In genomic region chr11:130278151-130278550, GRCh38 we compare ENCODE assay signal across 15 cellular contexts. TPM values are rescaled to one million over a fixed set of nuclear protein-coding genes. Genes with fewer than 3 reads are reported as not detected.
DNase-seq lines count a peak whose midpoint lies in the region; ATAC-seq and TF ChIP-seq lines count a peak whose summit lies in the region.
"Had no signal": no experiment of that assay in that cellular context is flagged by ENCODE, and none has a peak within 500 bp of the region (broad histone marks: within the 10 kb centered on the region; RNA-seq: fewer than 3 reads in every experiment).

No MANE protein-coding gene starts in this region.

- TF ChIP-seq CTCF in GM13976 (IDR thresholded peaks at IDR 0.05; ENCODE audit: borderline replicate concordance, control extremely low read depth, extremely low read depth, insufficient read depth, missing control alignments) = no peak
- no peak for TF ChIP-seq CTCF in left lung (IDR thresholded peaks at IDR 0.05)

- H3K27me3 Mint-ChIP-seq in activated T-helper 1 cell treated with anti-CD3 and anti-CD28 coated beads, Interleukin-12 subunit alpha, Interleukin-12 subunit beta, Interleukin-2, Interleukin-4 antibody, amounts not matched to agents 30 ng/mL and 10 ng/mL and 1 ng/mL, durations not matched to agents 14 hours and 24 hours and 36 hours (ENCODE audit: insufficient read depth) = no peaks in the 10 kb centered on the region
- H3K27me3 Mint-ChIP-seq: B cell had no signal

- peak overlapping the region; percentile 7 for H3K4me3 Mint-ChIP-seq in activated T-helper 1 cell treated with anti-CD3 and anti-CD28 coated beads, Interleukin-12 subunit alpha, Interleukin-12 subunit beta, Interleukin-2, Interleukin-4 antibody, amounts not matched to agents 30 ng/mL and 10 ng/mL and 1 ng/mL, durations not matched to agents 14 hours and 24 hours and 36 hours
- H3K4me3 Mint-ChIP-seq: B cell; stimulated activated effector memory CD8-positive, alpha-beta T cell treated with anti-CD3 and anti-CD28 coated beads, Interleukin-12 subunit alpha, Interleukin-12 subunit beta, amount 100 ng/mL, for 72 hours had no signal

- H3K27ac ChIP-seq in left lung = no peak overlapping the region

- in situ Hi-C loops in GM13976 (cut with MboI; ENCODE audit: low sequenced_read_pairs, unreplicated experiment) = no loop called here

- H3K4me3 ChIP-seq in left lung = no peak overlapping the region

- H3K27me3 ChIP-seq in left lung = no peaks in the 10 kb centered on the region

- no peaks in the 10 kb centered on the region for H3K36me3 ChIP-seq in left lung

- H3K9me3 ChIP-seq in left lung = peaks cover 0 to 17% of the 10 kb centered on the region in 2 donors

- H3K36me3 Mint-ChIP-seq in activated T-helper 1 cell treated with anti-CD3 and anti-CD28 coated beads, Interleukin-12 subunit alpha, Interleukin-12 subunit beta, Interleukin-2, Interleukin-4 antibody, amounts not matched to agents 30 ng/mL and 10 ng/mL and 1 ng/mL, durations not matched to agents 14 hours and 24 hours and 36 hours (ENCODE audit: low read depth) = peaks cover 21% of the 10 kb centered on the region
- H3K36me3 Mint-ChIP-seq: stimulated activated effector memory CD8-positive, alpha-beta T cell treated with anti-CD3 and anti-CD28 coated beads, Interleukin-12 subunit alpha, Interleukin-12 subunit beta, amount 100 ng/mL, for 72 hours had no signal

- H3K27ac Mint-ChIP-seq in activated T-helper 1 cell treated with anti-CD3 and anti-CD28 coated beads, Interleukin-12 subunit alpha, Interleukin-12 subunit beta, Interleukin-2, Interleukin-4 antibody, amounts not matched to agents 30 ng/mL and 10 ng/mL and 1 ng/mL, durations not matched to agents 14 hours and 24 hours and 36 hours = no peak overlapping the region
- H3K27ac Mint-ChIP-seq: B cell; stimulated activated effector memory CD8-positive, alpha-beta T cell treated with anti-CD3 and anti-CD28 coated beads, Interleukin-12 subunit alpha, Interleukin-12 subunit beta, amount 100 ng/mL, for 72 hours had no signal

- H3K9me3 Mint-ChIP-seq in activated T-helper 1 cell treated with anti-CD3 and anti-CD28 coated beads, Interleukin-12 subunit alpha, Interleukin-12 subunit beta, Interleukin-2, Interleukin-4 antibody, amounts not matched to agents 30 ng/mL and 10 ng/mL and 1 ng/mL, durations not matched to agents 14 hours and 24 hours and 36 hours = peaks cover 9% of the 10 kb centered on the region

- DNase-seq in GM13976 (ENCODE audit: low spot score) = peak; percentile 32
- no peak for DNase-seq in activated T-helper 1 cell treated with anti-CD3 and anti-CD28 coated beads, Interleukin-12 subunit alpha, Interleukin-12 subunit beta, Interleukin-2, Interleukin-4 antibody, amounts not matched to agents 30 ng/mL and 10 ng/mL and 1 ng/mL, durations not matched to agents 14 hours and 24 hours and 36 hours (ENCODE audit: low spot score)
- no peak for DNase-seq in left lung
- no peak for DNase-seq in middle frontal gyrus (ENCODE audit: extremely low spot score, low spot score)
- DNase-seq in nucleus accumbens (lab: John Stamatoyannopoulos, UW) = no peak
- DNase-seq in CD1c-positive myeloid dendritic cell (ENCODE audit: extremely low spot score) = no peak
- DNase-seq: activated naive CD4-positive, alpha-beta T cell treated with anti-CD3 and anti-CD28 coated beads, Interleukin-2, amount 50 U/mL, for 16 hours; caudate nucleus; DMS79; head of caudate nucleus; stimulated activated CD4-positive, alpha-beta T cell treated with anti-CD3 and anti-CD28 coated beads, Interleukin-2, amount 100 ng/mL, for 24 hours had no signal

- H3K4me1 Mint-ChIP-seq in activated T-helper 1 cell treated with anti-CD3 and anti-CD28 coated beads, Interleukin-12 subunit alpha, Interleukin-12 subunit beta, Interleukin-2, Interleukin-4 antibody, amounts not matched to agents 30 ng/mL and 10 ng/mL and 1 ng/mL, durations not matched to agents 14 hours and 24 hours and 36 hours (ENCODE audit: low read depth) = peaks cover 26% of the 10 kb centered on the region

- intact Hi-C loops in activated T-helper 1 cell treated with anti-CD3 and anti-CD28 coated beads, Interleukin-12 subunit alpha, Interleukin-12 subunit beta, Interleukin-2, Interleukin-4 antibody, amounts not matched to agents 30 ng/mL and 10 ng/mL and 1 ng/mL, durations not matched to agents 14 hours and 24 hours and 36 hours (cut with micrococcal nuclease) = loop anchor here (5.0 kb wide), 1 partner anchor 34 kb away; the partner anchor contains the start of gene ZBTB44
- intact Hi-C loops in left lung (cut with DNase I) = no loop called here

- H3K4me1 ChIP-seq in left lung = peaks cover 0 to 3% of the 10 kb centered on the region in 2 donors

- ATAC-seq in GM19438 (IDR thresholded peaks at IDR 0.05; ENCODE audit: low read depth, unreplicated experiment) (peak; percentile 80), HG03066 (IDR thresholded peaks at IDR 0.05; ENCODE audit: low read depth, unreplicated experiment) (peak; percentile 82), left lung (no peak)
- ATAC-seq: stimulated activated effector memory CD8-positive, alpha-beta T cell treated with anti-CD3 and anti-CD28 coated beads, Interleukin-12 subunit alpha, Interleukin-12 subunit beta, amount 100 ng/mL, for 72 hours had no signal

RNA-seq across cellular contexts. Expression of gene ZBTB44, which starts 36.6 kb away (rescaled TPM):
- total RNA-seq in activated T-helper 1 cell treated with anti-CD3 and anti-CD28 coated beads, Interleukin-12 subunit alpha, Interleukin-12 subunit beta, Interleukin-2, Interleukin-4 antibody, amounts not matched to agents 30 ng/mL and 10 ng/mL and 1 ng/mL, durations not matched to agents 14 hours and 24 hours and 36 hours = 32.9 and 33.0 TPM in 2 replicates
- total RNA-seq in left lung = 10 to 100 TPM; 34.1 to 36.3 TPM
